In the genomic region with DNA sequence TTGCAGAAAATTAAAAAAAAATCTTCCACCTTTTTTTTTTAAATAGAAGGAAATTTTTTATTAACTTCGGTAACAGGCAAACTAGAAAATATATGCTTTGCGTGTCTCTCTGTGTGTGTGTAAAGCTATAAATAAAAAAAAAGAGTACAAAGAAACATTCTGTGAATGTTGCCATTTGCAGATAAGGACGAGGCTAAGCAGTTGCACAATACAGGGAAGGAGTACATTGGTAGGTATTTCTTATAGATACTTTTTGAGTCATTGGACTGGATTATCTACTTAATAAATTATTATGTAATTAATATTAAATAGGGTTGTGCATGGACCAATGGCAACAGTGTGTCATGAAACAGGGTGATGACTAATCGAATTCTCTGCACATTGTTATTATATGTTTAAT, we compare ENCODE assay signal across 23 cellular contexts.
"Had no signal": no experiment of that assay in that cellular context is flagged by ENCODE, and none has a peak within 500 bp of the region (broad histone marks: within the 10 kb centered on the region; RNA-seq: fewer than 3 reads in every experiment).

No MANE protein-coding gene starts in this region.

- H3K4me2 ChIP-seq: KMS-11, SK-N-SH had no signal

- DNase-seq: IMR-90, Kasumi-1, MM.1S, NCI-H1092, NCI-H1105 treated with DMSO at 0.1 percent for 48 hours, NCI-H1417 treated with DMSO at 0.1 percent for 48 hours, NCI-H146, NCI-H1694 treated with DMSO at 0.1 percent for 48 hours, NCI-H1930, NCI-H2081 treated with DMSO at 0.1 percent for 48 hours, NCI-H2171, NCI-H345, NCI-H524, NCI-H526 treated with DMSO at 0.1 percent for 48 hours, NCI-H748 treated with DMSO at 0.1 percent for 48 hours, PC-3, SHP77, SK-N-SH, T-helper 1 cell had no signal

- ATAC-seq: HepG2, Panc1, PC-3 had no signal

- H3K9me3 ChIP-seq: SK-N-SH had no signal

- H3K9ac ChIP-seq: KMS-11, SK-N-SH had no signal

- H3K27ac ChIP-seq: KMS-11, RWPE1 had no signal
